Comparison of ENCODE assay signal across 7 cellular contexts in genomic region chr2:172086349-172087190, GRCh38. TPM values are rescaled to one million over a fixed set of nuclear protein-coding genes. Genes with fewer than 3 reads are reported as not detected.
DNase-seq lines count a peak whose midpoint lies in the region; ATAC-seq and TF ChIP-seq lines count a peak whose summit lies in the region.

No MANE protein-coding gene starts in this region.

- no peak for DNase-seq in GM12864 (ENCODE audit: low read depth)
- peak; percentile 42 for DNase-seq in NAMALWA (ENCODE audit: low spot score)
- DNase-seq in activated T-cell treated with anti-CD3 and anti-CD28 coated beads, Interleukin-2, amount 50 U/mL, for 72 hours, result peak; percentile 72 to 79

- H3K4me1 Mint-ChIP-seq in activated T-cell treated with anti-CD3 and anti-CD28 coated beads, Interleukin-2, amount 50 U/mL, for 72 hours (ENCODE audit: low read depth), result peaks cover 54% of the 10 kb centered on the region
- H3K4me1 Mint-ChIP-seq in stimulated activated naive CD8-positive, alpha-beta T cell treated with anti-CD3 and anti-CD28 coated beads, Interleukin-15, Interleukin-2, amounts not matched to agents 100 ng/mL and 50 ng/mL, for 24 hours (ENCODE audit: low read depth), result peaks cover 50% of the 10 kb centered on the region

- TF ChIP-seq CTCF in GM12864 (IDR thresholded peaks at IDR 0.05; ENCODE audit: low read depth, low read length, missing control alignments), result peak; percentile 23

- ATAC-seq in activated T-cell treated with anti-CD3 and anti-CD28 coated beads, Interleukin-2, amount 50 U/mL, for 72 hours (replicated peaks in 1 of 2), result peak; percentile 59 to 61
- ATAC-seq in HG03108 (IDR thresholded peaks at IDR 0.05; ENCODE audit: unreplicated experiment) (no peak), HG03139 (IDR thresholded peaks at IDR 0.05; ENCODE audit: unreplicated experiment) (no peak)

- H3K36me3 Mint-ChIP-seq in activated T-cell treated with anti-CD3 and anti-CD28 coated beads, Interleukin-2, amount 50 U/mL, for 72 hours (ENCODE audit: insufficient read depth in 2 of 2), result no peaks in the 10 kb centered on the region
- H3K36me3 Mint-ChIP-seq in stimulated activated naive CD8-positive, alpha-beta T cell treated with anti-CD3 and anti-CD28 coated beads, Interleukin-15, Interleukin-2, amounts not matched to agents 100 ng/mL and 50 ng/mL, for 24 hours (ENCODE audit: low read depth), result peaks cover 5% of the 10 kb centered on the region

- peaks cover 2% of the 10 kb centered on the region for H3K9me3 ChIP-seq in iPS-18c (ENCODE audit: control insufficient read depth, insufficient read depth, low read length)

- H3K27me3 Mint-ChIP-seq in activated T-cell treated with anti-CD3 and anti-CD28 coated beads, Interleukin-2, amount 50 U/mL, for 72 hours (ENCODE audit: low read depth), result peaks cover 95% of the 10 kb centered on the region
- H3K27me3 Mint-ChIP-seq in stimulated activated naive CD8-positive, alpha-beta T cell treated with anti-CD3 and anti-CD28 coated beads, Interleukin-15, Interleukin-2, amounts not matched to agents 100 ng/mL and 50 ng/mL, for 24 hours, result peaks cover 91% of the 10 kb centered on the region

- H3K9me3 Mint-ChIP-seq in activated T-cell treated with anti-CD3 and anti-CD28 coated beads, Interleukin-2, amount 50 U/mL, for 72 hours, result no peaks in the 10 kb centered on the region
- H3K9me3 Mint-ChIP-seq in stimulated activated naive CD8-positive, alpha-beta T cell treated with anti-CD3 and anti-CD28 coated beads, Interleukin-15, Interleukin-2, amounts not matched to agents 100 ng/mL and 50 ng/mL, for 24 hours, result no peaks in the 10 kb centered on the region

- H3K4me3 ChIP-seq in GM12864 (ENCODE audit: low read depth, low read length) (peak overlapping the region; percentile 6; the same call in 1 of the 2 replicates), iPS-18c (ENCODE audit: insufficient read depth, low read depth, low read length) (peak overlapping the region; percentile 29)

- peak overlapping the region; percentile 84 to 88 for H3K4me3 Mint-ChIP-seq in activated T-cell treated with anti-CD3 and anti-CD28 coated beads, Interleukin-2, amount 50 U/mL, for 72 hours
- H3K4me3 Mint-ChIP-seq in stimulated activated naive CD8-positive, alpha-beta T cell treated with anti-CD3 and anti-CD28 coated beads, Interleukin-15, Interleukin-2, amounts not matched to agents 100 ng/mL and 50 ng/mL, for 24 hours, result peak overlapping the region; percentile 36

- peak overlapping the region; percentile 72 for H3K27ac Mint-ChIP-seq in activated T-cell treated with anti-CD3 and anti-CD28 coated beads, Interleukin-2, amount 50 U/mL, for 72 hours
- no peak overlapping the region for H3K27ac Mint-ChIP-seq in stimulated activated naive CD8-positive, alpha-beta T cell treated with anti-CD3 and anti-CD28 coated beads, Interleukin-15, Interleukin-2, amounts not matched to agents 100 ng/mL and 50 ng/mL, for 24 hours

RNA-seq across cellular contexts. Expression of gene DLX1, which starts 1.3 kb away (rescaled TPM):
- under 1 TPM in 1 of 2 donors, not detected in 1; 0.24 TPM for total RNA-seq in activated T-cell treated with anti-CD3 and anti-CD28 coated beads, Interleukin-2, amount 50 U/mL, for 72 hours

RNA-seq across cellular contexts. Expression of gene DLX2, which starts 16.1 kb away (rescaled TPM):
- total RNA-seq in activated T-cell treated with anti-CD3 and anti-CD28 coated beads, Interleukin-2, amount 50 U/mL, for 72 hours, result under 1 TPM; 0.23 to 0.24 TPM

Comparison
In these comparisons a context has a peak if more than half of its experiments do, and no peak if none do; other contexts are left out.
1. ATAC-seq: peak in activated T-cell treated with anti-CD3 and anti-CD28 coated beads, Interleukin-2, amount 50 U/mL, for 72 hours (2 of 2); none in HG03108 (single experiment) and HG03139 (single experiment).